Comparison of ENCODE assay signal across 12 cellular contexts in genomic region chr18:76529433-76529811, GRCh38. TPM values are rescaled to one million over a fixed set of nuclear protein-coding genes. Genes with fewer than 3 reads are reported as not detected.
DNase-seq lines count a peak whose midpoint lies in the region; ATAC-seq and TF ChIP-seq lines count a peak whose summit lies in the region.
"Had no signal": no experiment of that assay in that cellular context is flagged by ENCODE, and none has a peak within 500 bp of the region (broad histone marks: within the 10 kb centered on the region; RNA-seq: fewer than 3 reads in every experiment).

No MANE protein-coding gene starts in this region.

- peaks cover 26% of the 10 kb centered on the region for H3K27me3 Mint-ChIP-seq in activated CD4-positive, alpha-beta memory T cell treated with anti-CD3 and anti-CD28 coated beads for 36 hours

- no peak for DNase-seq in BJ (ENCODE audit: low read depth)
- no peak for DNase-seq in PC-9
- no peak for DNase-seq in foreskin fibroblast
- DNase-seq in prostate gland (ENCODE audit: low spot score): no peak
- no peak for DNase-seq in activated CD4-positive, alpha-beta memory T cell treated with anti-CD3 and anti-CD28 coated beads for 36 hours
- no peak for DNase-seq in NCI-H2171 treated with DMSO at 0.1 percent for 48 hours (lab: John Stamatoyannopoulos, UW)
- DNase-seq in GM10266 (ENCODE audit: extremely low spot score): no peak
- DNase-seq: activated CD4-positive, alpha-beta T cell treated with anti-CD3 and anti-CD28 coated beads, Interleukin-2, amount 10 ng/mL, durations not matched to agents 24 days and 14 days had no signal

- peak overlapping the region; percentile 39; the same call in 1 of the 2 replicates for H3K4me3 ChIP-seq in BJ (ENCODE audit: low read depth, low read length)
- H3K4me3 ChIP-seq in PC-9: no peak overlapping the region; the same call in 1 of the 2 replicates
- H3K4me3 ChIP-seq in foreskin fibroblast (ENCODE audit: low read depth in 1 of 2, low read length in 2 of 2): peak overlapping the region; percentile 61 to 69
- no peak overlapping the region for H3K4me3 ChIP-seq in prostate gland
- H3K4me3 ChIP-seq: SK-N-MC had no signal

- intact Hi-C loops in PC-9 (cut with micrococcal nuclease; ENCODE audit: unreplicated experiment): loop anchor here (5.0 kb wide), 1 partner anchor 43 kb away; no protein-coding TSS in a partner anchor
- intact Hi-C loops in prostate gland (cut with DNase I): loop anchor here (2.0 to 5.0 kb wide), 2 partner anchors 38 to 91 kb away; no protein-coding TSS in a partner anchor
- intact Hi-C loops in activated CD4-positive, alpha-beta memory T cell treated with anti-CD3 and anti-CD28 coated beads for 36 hours (cut with micrococcal nuclease): no loop called here

- no peaks in the 10 kb centered on the region for H4K20me1 ChIP-seq in PC-9 (ENCODE audit: insufficient read depth)

- 76% methylated on average over 23 of the region's 23 CpGs for WGBS in prostate gland

- H3K27ac Mint-ChIP-seq in activated CD4-positive, alpha-beta memory T cell treated with anti-CD3 and anti-CD28 coated beads for 36 hours: no peak overlapping the region
- H3K27ac Mint-ChIP-seq: activated CD4-positive, alpha-beta T cell treated with anti-CD3 and anti-CD28 coated beads, Interleukin-2, amount 10 ng/mL, durations not matched to agents 24 days and 14 days had no signal

- peak overlapping the region; percentile 78 for H3K4me2 ChIP-seq in PC-9

- H3K9me3 ChIP-seq in PC-9 (ENCODE audit: insufficient read depth, low read depth) (no peaks in the 10 kb centered on the region), prostate gland (no peaks in the 10 kb centered on the region)
- H3K9me3 ChIP-seq: ascending aorta, Caco-2 had no signal

- H3K4me3 Mint-ChIP-seq in activated CD4-positive, alpha-beta memory T cell treated with anti-CD3 and anti-CD28 coated beads for 36 hours: no peak overlapping the region

- no peaks in the 10 kb centered on the region for H3K36me3 Mint-ChIP-seq in activated CD4-positive, alpha-beta memory T cell treated with anti-CD3 and anti-CD28 coated beads for 36 hours

- no peak overlapping the region for H3K27ac ChIP-seq in PC-9
- peak overlapping the region; percentile 73 to 74 for H3K27ac ChIP-seq in prostate gland
- H3K27ac ChIP-seq: ascending aorta, SK-N-MC had no signal

- peaks cover 6% of the 10 kb centered on the region for H3K4me1 Mint-ChIP-seq in activated CD4-positive, alpha-beta memory T cell treated with anti-CD3 and anti-CD28 coated beads for 36 hours (ENCODE audit: low read depth)

- H3K4me1 ChIP-seq in PC-9 (replicated peaks; ENCODE audit: insufficient read depth) (peaks cover 29% of the 10 kb centered on the region), prostate gland (replicated peaks) (no peaks in the 10 kb centered on the region)
- H3K4me1 ChIP-seq: ascending aorta, Caco-2 had no signal

- no peaks in the 10 kb centered on the region for H3K79me2 ChIP-seq in PC-9 (ENCODE audit: low read depth)

- no peak for TF ChIP-seq POLR2A in prostate gland (IDR thresholded peaks at IDR 0.05)

- H3K9me3 Mint-ChIP-seq in activated CD4-positive, alpha-beta memory T cell treated with anti-CD3 and anti-CD28 coated beads for 36 hours: no peaks in the 10 kb centered on the region
- H3K9me3 Mint-ChIP-seq: activated CD4-positive, alpha-beta T cell treated with anti-CD3 and anti-CD28 coated beads, Interleukin-2, amount 10 ng/mL, durations not matched to agents 24 days and 14 days had no signal

- H3K27me3 ChIP-seq in BJ (ENCODE audit: control insufficient read depth, insufficient read depth, low read length) (no peaks in the 10 kb centered on the region), PC-9 (ENCODE audit: insufficient read depth, low read depth) (no peaks in the 10 kb centered on the region), prostate gland (replicated peaks; ENCODE audit: insufficient read depth) (no peaks in the 10 kb centered on the region)
- H3K27me3 ChIP-seq: ascending aorta had no signal

- BruUV-seq in PC-9 (replicated peaks; lab: Mats Ljungman, UMichigan): no TSS peak

- H3F3A ChIP-seq in PC-9 (ENCODE audit: insufficient read depth, low read depth): peaks cover 14% of the 10 kb centered on the region

- CTCF ChIA-PET in BJ (lab: Yijun Ruan, JAX): interaction anchor here (0.7 to 2.2 kb wide), 7 partner anchors 11 to 130 kb away, joined by 3 to 9 read pairs (median 3); no protein-coding TSS in a partner anchor
- CTCF ChIA-PET in PC-9 (lab: Charles Lee): no interaction called here
- CTCF ChIA-PET in activated CD4-positive, alpha-beta memory T cell treated with anti-CD3 and anti-CD28 coated beads for 36 hours (lab: Charles Lee): no interaction called here

- H3K9me2 ChIP-seq in PC-9 (ENCODE audit: insufficient read depth): no peaks in the 10 kb centered on the region

- no peaks in the 10 kb centered on the region for H3K36me3 ChIP-seq in BJ (ENCODE audit: control insufficient read depth, insufficient read depth, low read length)
- H3K36me3 ChIP-seq in PC-9 (ENCODE audit: low read depth): no peaks in the 10 kb centered on the region
- no peaks in the 10 kb centered on the region for H3K36me3 ChIP-seq in prostate gland
- H3K36me3 ChIP-seq: ascending aorta had no signal

- no peak for ATAC-seq in GM18861 (IDR thresholded peaks at IDR 0.05; ENCODE audit: unreplicated experiment)

- TF ChIP-seq CTCF in BJ (IDR thresholded peaks at IDR 0.05; ENCODE audit: insufficient read depth, low read depth, low read length) (no peak), PC-9 (conservative IDR thresholded peaks at IDR 0.05) (no peak), foreskin fibroblast (IDR thresholded peaks at IDR 0.05; ENCODE audit: low read depth, low read length) (no peak), prostate gland (IDR thresholded peaks at IDR 0.05) (no peak), GM10266 (IDR thresholded peaks at IDR 0.05; ENCODE audit: control insufficient read depth, insufficient read depth, low read depth, missing control alignments) (no peak)

- 0 out of 2 replicates have a peak overlapping the region, but pooled peaks have one; percentile 83 for H2AFZ ChIP-seq in PC-9

- POLR2A ChIA-PET in BJ (lab: Charles Lee): no interaction called here
- POLR2A ChIA-PET in PC-9 (lab: Charles Lee; ENCODE audit: unreplicated experiment): no interaction called here
- POLR2A ChIA-PET in activated CD4-positive, alpha-beta memory T cell treated with anti-CD3 and anti-CD28 coated beads for 36 hours (lab: Charles Lee): no interaction called here

RNA-seq across cellular contexts. Expression of gene ZNF516, which starts 34.4 kb away (rescaled TPM):
- 11.3 and 11.6 TPM in 2 replicates for polyA plus RNA-seq in BJ (2011; rRNA removed)
- polyA minus RNA-seq in BJ (2011; rRNA and poly(A)+ RNA removed): 24.2 and 27.9 TPM in 2 replicates
- 31.5 and 32.7 TPM in 2 replicates for total RNA-seq in PC-9 (2021)
- total RNA-seq in prostate gland: 100 to 1,000 TPM in 1 of 2 donors, 10 to 100 TPM in 1; 25.0 to 158 TPM
- total RNA-seq in activated CD4-positive, alpha-beta memory T cell treated with anti-CD3 and anti-CD28 coated beads for 36 hours: 1 to 10 TPM; 2.7 to 4.8 TPM

Comparison
In these comparisons a context has a peak if more than half of its experiments do, and no peak if none do; other contexts are left out.
1. H3K4me3 ChIP-seq: peak in BJ (single experiment) and foreskin fibroblast (2 of 2); none in PC-9 (single experiment) and prostate gland (0 of 2).